In the genomic region with DNA sequence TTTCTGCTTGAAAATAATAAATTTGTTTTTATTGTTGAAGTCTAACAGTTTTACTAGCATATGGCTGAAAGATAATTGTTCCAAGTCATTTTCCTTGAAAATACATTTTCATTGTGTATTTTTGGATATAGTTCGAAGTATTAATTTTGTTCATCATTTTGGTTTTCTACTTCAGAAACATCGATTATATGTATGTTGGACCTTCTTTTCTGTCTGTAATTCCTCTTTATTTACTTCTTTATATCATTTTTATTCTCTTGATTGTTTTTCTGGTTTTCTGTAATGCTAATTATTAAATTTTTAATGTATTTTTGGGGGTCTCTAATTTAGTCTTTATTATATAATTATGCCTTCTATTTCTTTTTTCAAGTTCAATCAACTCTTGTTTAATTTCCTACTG, we compare ENCODE assay signal across 35 cellular contexts.
"Had no signal": no experiment of that assay in that cellular context is flagged by ENCODE, and none has a peak within 500 bp of the region (broad histone marks: within the 10 kb centered on the region; RNA-seq: fewer than 3 reads in every experiment).

No MANE protein-coding gene starts in this region.

- DNase-seq: activated CD4-positive, alpha-beta memory T cell treated with anti-CD3 and anti-CD28 coated beads, Interleukin-2, amount 10 ng/mL, durations not matched to agents 7 days and 5 days; activated CD4-positive, alpha-beta T cell treated with anti-CD3 and anti-CD28 coated beads, Interleukin-2, amount 10 ng/mL, durations not matched to agents 24 days and 14 days; activated CD4-positive, CD25-positive, alpha-beta regulatory T cell treated with anti-CD3 and anti-CD28 coated beads, Interleukin-2, amount 50 U/mL, for 72 hours; activated gamma-delta T cell treated with Interleukin-2 at 50 U/mL for 16 hours; activated naive CD8-positive, alpha-beta T cell treated with anti-CD3 and anti-CD28 coated beads, Interleukin-2, amount 50 U/mL, for 24 hours; activated T-cell treated with anti-CD3 and anti-CD28 coated beads, Interleukin-2, amount 50 U/mL, for 4 hours; anterior cingulate cortex; body of pancreas; dorsolateral prefrontal cortex; effector memory CD4-positive, alpha-beta T cell; head of caudate nucleus; hippocampal formation; left colon; mammary epithelial cell; naive B cell; nephron progenitor cell; right lobe of liver; stimulated activated CD4-positive, alpha-beta T cell treated with anti-CD3 and anti-CD28 coated beads, Interleukin-4, amount 100 ng/mL, for 24 hours; T-helper 1 cell; trophoblast cell; WERI-Rb-1 had no signal

- H3K27ac ChIP-seq: body of pancreas, coronary artery, dorsolateral prefrontal cortex, neutrophil, right lobe of liver, skin epidermis, thoracic aorta, WERI-Rb-1 had no signal

- H3K4me1 ChIP-seq: body of pancreas, right lobe of liver had no signal

- H3K4me3 Mint-ChIP-seq: activated CD4-positive, alpha-beta memory T cell treated with anti-CD3 and anti-CD28 coated beads, Interleukin-2, amount 10 ng/mL, durations not matched to agents 7 days and 5 days; activated CD4-positive, alpha-beta T cell treated with anti-CD3 and anti-CD28 coated beads, Interleukin-2, amount 10 ng/mL, durations not matched to agents 24 days and 14 days; activated naive CD4-positive, alpha-beta T cell treated with anti-CD3 and anti-CD28 coated beads, Interleukin-2, amount 50 U/mL, for 24 hours; activated naive CD8-positive, alpha-beta T cell treated with anti-CD3 and anti-CD28 coated beads, Interleukin-2, amount 50 U/mL, for 24 hours; activated T-cell treated with anti-CD3 and anti-CD28 coated beads, Interleukin-2, amount 50 U/mL, for 4 hours; activated T-helper 17 cell treated with anti-CD3 and anti-CD28 coated beads, Interleukin-2, amount 50 U/mL, for 72 hours; mesothelial cell of epicardium; naive B cell; nephron progenitor cell; stimulated activated effector memory CD8-positive, alpha-beta T cell treated with anti-CD3 and anti-CD28 coated beads, Interleukin-12 subunit alpha, Interleukin-12 subunit beta, amount 100 ng/mL, for 72 hours; stimulated activated naive CD8-positive, alpha-beta T cell treated with anti-CD3 and anti-CD28 coated beads, Interleukin-15, Interleukin-2, amounts not matched to agents 100 ng/mL and 50 ng/mL, for 24 hours; T-helper 2 cell treated with Interferon-gamma antibody and Interleukin-4, amounts not matched to agents 5 μg/mL and 100 μg/mL, for 36 hours had no signal

- H3K27me3 ChIP-seq: body of pancreas, neutrophil, right lobe of liver had no signal

- H3K36me3 Mint-ChIP-seq: activated naive CD4-positive, alpha-beta T cell treated with anti-CD3 and anti-CD28 coated beads, Interleukin-2, amount 50 U/mL, for 24 hours; naive B cell; stimulated activated effector memory CD8-positive, alpha-beta T cell treated with anti-CD3 and anti-CD28 coated beads, Interleukin-12 subunit alpha, Interleukin-12 subunit beta, amount 100 ng/mL, for 72 hours had no signal

- H3K9me3 ChIP-seq: right lobe of liver had no signal

- ATAC-seq: activated naive CD8-positive, alpha-beta T cell treated with anti-CD3 and anti-CD28 coated beads, Interleukin-2, amount 50 U/mL, for 24 hours; activated T-cell treated with anti-CD3 and anti-CD28 coated beads, Interleukin-2, amount 50 U/mL, for 4 hours; activated T-helper 17 cell treated with anti-CD3 and anti-CD28 coated beads, Interleukin-2, amount 50 U/mL, for 72 hours; body of pancreas; esophagus mucosa; left colon; right lobe of liver; stimulated activated effector memory CD8-positive, alpha-beta T cell treated with anti-CD3 and anti-CD28 coated beads, Interleukin-12 subunit alpha, Interleukin-12 subunit beta, amount 100 ng/mL, for 72 hours had no signal

- H3K4me3 ChIP-seq: body of pancreas, coronary artery, dorsolateral prefrontal cortex, right lobe of liver, skin epidermis, thoracic aorta had no signal

- H3K36me3 ChIP-seq: neutrophil, right lobe of liver, thoracic aorta, WERI-Rb-1 had no signal

- H3K27ac Mint-ChIP-seq: activated CD4-positive, alpha-beta memory T cell treated with anti-CD3 and anti-CD28 coated beads, Interleukin-2, amount 10 ng/mL, durations not matched to agents 7 days and 5 days; activated CD4-positive, alpha-beta T cell treated with anti-CD3 and anti-CD28 coated beads, Interleukin-2, amount 10 ng/mL, durations not matched to agents 24 days and 14 days; activated naive CD4-positive, alpha-beta T cell treated with anti-CD3 and anti-CD28 coated beads, Interleukin-2, amount 50 U/mL, for 24 hours; activated naive CD8-positive, alpha-beta T cell treated with anti-CD3 and anti-CD28 coated beads, Interleukin-2, amount 50 U/mL, for 24 hours; activated T-helper 17 cell treated with anti-CD3 and anti-CD28 coated beads, Interleukin-2, amount 50 U/mL, for 72 hours; mesothelial cell of epicardium; naive B cell; nephron progenitor cell; progenitor cell of endocrine pancreas; stimulated activated effector memory CD8-positive, alpha-beta T cell treated with anti-CD3 and anti-CD28 coated beads, Interleukin-12 subunit alpha, Interleukin-12 subunit beta, amount 100 ng/mL, for 72 hours; stimulated activated naive CD8-positive, alpha-beta T cell treated with anti-CD3 and anti-CD28 coated beads, Interleukin-15, Interleukin-2, amounts not matched to agents 100 ng/mL and 50 ng/mL, for 24 hours; T-helper 2 cell treated with Interferon-gamma antibody and Interleukin-4, amounts not matched to agents 5 μg/mL and 100 μg/mL, for 36 hours had no signal

- H3K4me1 Mint-ChIP-seq: activated CD4-positive, alpha-beta memory T cell treated with anti-CD3 and anti-CD28 coated beads, Interleukin-2, amount 10 ng/mL, durations not matched to agents 7 days and 5 days; activated CD4-positive, alpha-beta T cell treated with anti-CD3 and anti-CD28 coated beads, Interleukin-2, amount 10 ng/mL, durations not matched to agents 24 days and 14 days; activated naive CD4-positive, alpha-beta T cell treated with anti-CD3 and anti-CD28 coated beads, Interleukin-2, amount 50 U/mL, for 24 hours; activated naive CD8-positive, alpha-beta T cell treated with anti-CD3 and anti-CD28 coated beads, Interleukin-2, amount 50 U/mL, for 24 hours; activated T-helper 17 cell treated with anti-CD3 and anti-CD28 coated beads, Interleukin-2, amount 50 U/mL, for 72 hours; mesothelial cell of epicardium; nephron progenitor cell; stimulated activated effector memory CD8-positive, alpha-beta T cell treated with anti-CD3 and anti-CD28 coated beads, Interleukin-12 subunit alpha, Interleukin-12 subunit beta, amount 100 ng/mL, for 72 hours had no signal

- FAIRE-seq: keratinocyte, urothelium cell line had no signal

- H3K27me3 Mint-ChIP-seq: activated CD4-positive, alpha-beta memory T cell treated with anti-CD3 and anti-CD28 coated beads, Interleukin-2, amount 10 ng/mL, durations not matched to agents 7 days and 5 days; activated CD4-positive, alpha-beta T cell treated with anti-CD3 and anti-CD28 coated beads, Interleukin-2, amount 10 ng/mL, durations not matched to agents 24 days and 14 days; activated naive CD4-positive, alpha-beta T cell treated with anti-CD3 and anti-CD28 coated beads, Interleukin-2, amount 50 U/mL, for 24 hours; activated naive CD8-positive, alpha-beta T cell treated with anti-CD3 and anti-CD28 coated beads, Interleukin-2, amount 50 U/mL, for 24 hours; activated T-helper 17 cell treated with anti-CD3 and anti-CD28 coated beads, Interleukin-2, amount 50 U/mL, for 72 hours; progenitor cell of endocrine pancreas; stimulated activated naive CD8-positive, alpha-beta T cell treated with anti-CD3 and anti-CD28 coated beads, Interleukin-15, Interleukin-2, amounts not matched to agents 100 ng/mL and 50 ng/mL, for 24 hours had no signal
